14 cellular contexts compared by ENCODE assay signal in genomic region chr2:168816369-168816768, GRCh38. TPM values are rescaled to one million over a fixed set of nuclear protein-coding genes. Genes with fewer than 3 reads are reported as not detected.
DNase-seq lines count a peak whose midpoint lies in the region; ATAC-seq and TF ChIP-seq lines count a peak whose summit lies in the region.
"Had no signal": no experiment of that assay in that cellular context is flagged by ENCODE, and none has a peak within 500 bp of the region (broad histone marks: within the 10 kb centered on the region; RNA-seq: fewer than 3 reads in every experiment).

No MANE protein-coding gene starts in this region.

- peak; percentile 47 for DNase-seq in A172 (ENCODE audit: low spot score)
- DNase-seq in HK-2 (ENCODE audit: unreplicated experiment): peak; percentile 52
- peak; percentile 87 for DNase-seq in astrocyte of the hippocampus (ENCODE audit: low read depth, low spot score)
- peak; percentile 89 for DNase-seq in islet precursor cell
- no peak for DNase-seq in AML-193 (lab: John Stamatoyannopoulos, UW)
- DNase-seq in activated T-cell treated with anti-CD3 and anti-CD28 coated beads for 4 hours: no peak
- DNase-seq in GM13977 (ENCODE audit: low spot score): no peak
- DNase-seq: aorta; GDM1; left lung; NCI-H2029 treated with DMSO at 0.1 percent for 48 hours; stimulated activated naive B cell treated with anti-CD40 and anti-IgM and Interleukin-4, amounts not matched to agents 10 μg/mL and 1 μg/mL and 100 μg/mL, for 72 hours; T-helper 9 cell had no signal

- no peak for TF ChIP-seq CTCF in GM13977 (IDR thresholded peaks at IDR 0.05; ENCODE audit: extremely low read depth, insufficient read depth, missing control alignments)

- no peak for ATAC-seq in GM21515 (IDR thresholded peaks at IDR 0.05; ENCODE audit: unreplicated experiment)
- ATAC-seq: left lung; stimulated activated naive B cell treated with anti-CD40 and anti-IgM and Interleukin-4, amounts not matched to agents 10 μg/mL and 1 μg/mL and 100 μg/mL, for 72 hours had no signal

- in situ Hi-C loops in GM13977 (cut with MboI; ENCODE audit: low pct_unique_long_range_greater_than_20kb, low sequenced_read_pairs, unreplicated experiment): no loop called here

RNA-seq across cellular contexts. Expression of gene NOSTRIN, which starts 13.9 kb away (rescaled TPM):
- 1.6 TPM in 1 of 2 replicates, not detected in the other for total RNA-seq in A172 (2014; rRNA removed; shearing (Covaris generic))

Comparison
In these comparisons a context has a peak if more than half of its experiments do, and no peak if none do; other contexts are left out.
1. DNase-seq: peak in A172 (single experiment), HK-2 (single experiment), astrocyte of the hippocampus (single experiment) and islet precursor cell (single experiment); none in AML-193 (0 of 2), activated T-cell treated with anti-CD3 and anti-CD28 coated beads for 4 hours (single experiment) and GM13977 (single experiment).